ENCODE assay signal across 1 cellular context in the genomic region with DNA sequence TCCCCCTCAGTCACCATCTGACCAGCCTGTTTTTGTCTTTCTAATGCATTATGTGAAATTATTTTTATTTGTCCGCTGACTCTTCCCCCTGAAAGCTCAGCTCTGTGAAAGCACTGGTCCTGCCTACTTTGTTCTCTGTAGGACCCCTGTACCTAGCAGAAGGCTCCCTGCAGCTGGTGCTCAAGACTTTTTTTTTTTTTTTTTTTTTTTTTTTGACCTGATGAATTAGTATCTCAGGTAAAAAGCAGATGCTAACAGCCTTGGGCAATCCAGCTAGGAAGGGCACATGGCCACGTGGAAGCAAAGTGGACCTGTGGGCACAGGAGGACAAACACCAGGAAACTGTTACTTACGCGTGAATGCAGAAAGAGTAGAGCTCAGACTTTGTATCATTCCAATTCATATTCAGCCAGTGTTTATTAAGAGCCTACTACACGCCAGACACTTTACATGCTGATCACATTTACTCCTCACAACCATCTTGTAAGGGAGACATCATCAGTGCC.
TF ChIP-seq lines count a peak whose summit lies in the region.

No MANE protein-coding gene starts in this region.

TF ChIP-seq in A549, 52 proteins besides CTCF, POLR2A, EP300 and RAD21 (continued from another document):
- TF ChIP-seq, protein P1, sequence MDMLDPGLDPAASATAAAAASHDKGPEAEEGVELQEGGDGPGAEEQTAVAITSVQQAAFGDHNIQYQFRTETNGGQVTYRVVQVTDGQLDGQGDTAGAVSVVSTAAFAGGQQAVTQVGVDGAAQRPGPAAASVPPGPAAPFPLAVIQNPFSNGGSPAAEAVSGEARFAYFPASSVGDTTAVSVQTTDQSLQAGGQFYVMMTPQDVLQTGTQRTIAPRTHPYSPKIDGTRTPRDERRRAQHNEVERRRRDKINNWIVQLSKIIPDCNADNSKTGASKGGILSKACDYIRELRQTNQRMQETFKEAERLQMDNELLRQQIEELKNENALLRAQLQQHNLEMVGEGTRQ (IDR thresholded peaks at IDR 0.05), result no peak
- TF ChIP-seq EHF (CRISPR knock-in tag; IDR thresholded peaks at IDR 0.05), result no peak
- TF ChIP-seq NFE2L2 (conservative IDR thresholded peaks at IDR 0.05; ENCODE audit: low read length), result no peak
- TF ChIP-seq HEYL (CRISPR knock-in tag; IDR thresholded peaks at IDR 0.05), result no peak
- TF ChIP-seq, protein P2, sequence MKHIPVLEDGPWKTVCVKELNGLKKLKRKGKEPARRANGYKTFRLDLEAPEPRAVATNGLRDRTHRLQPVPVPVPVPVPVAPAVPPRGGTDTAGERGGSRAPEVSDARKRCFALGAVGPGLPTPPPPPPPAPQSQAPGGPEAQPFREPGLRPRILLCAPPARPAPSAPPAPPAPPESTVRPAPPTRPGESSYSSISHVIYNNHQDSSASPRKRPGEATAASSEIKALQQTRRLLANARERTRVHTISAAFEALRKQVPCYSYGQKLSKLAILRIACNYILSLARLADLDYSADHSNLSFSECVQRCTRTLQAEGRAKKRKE (CRISPR knock-in tag; IDR thresholded peaks at IDR 0.05; ENCODE audit: low read depth), result no peak
- no peak for TF ChIP-seq CBX8 (IDR thresholded peaks at IDR 0.05)
- TF ChIP-seq, protein P3, sequence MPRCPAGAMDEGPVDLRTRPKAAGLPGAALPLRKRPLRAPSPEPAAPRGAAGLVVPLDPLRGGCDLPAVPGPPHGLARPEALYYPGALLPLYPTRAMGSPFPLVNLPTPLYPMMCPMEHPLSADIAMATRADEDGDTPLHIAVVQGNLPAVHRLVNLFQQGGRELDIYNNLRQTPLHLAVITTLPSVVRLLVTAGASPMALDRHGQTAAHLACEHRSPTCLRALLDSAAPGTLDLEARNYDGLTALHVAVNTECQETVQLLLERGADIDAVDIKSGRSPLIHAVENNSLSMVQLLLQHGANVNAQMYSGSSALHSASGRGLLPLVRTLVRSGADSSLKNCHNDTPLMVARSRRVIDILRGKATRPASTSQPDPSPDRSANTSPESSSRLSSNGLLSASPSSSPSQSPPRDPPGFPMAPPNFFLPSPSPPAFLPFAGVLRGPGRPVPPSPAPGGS (IDR thresholded peaks at IDR 0.05), result no peak
- no peak for TF ChIP-seq RNF2 (IDR thresholded peaks at IDR 0.05; ENCODE audit: borderline replicate concordance, low read depth)
